ENCODE assay signal across 22 cellular contexts in genomic region chr21:16125274-16125673, GRCh38.
DNase-seq lines count a peak whose midpoint lies in the region; ATAC-seq and TF ChIP-seq lines count a peak whose summit lies in the region.
"Had no signal": no experiment of that assay in that cellular context is flagged by ENCODE, and none has a peak within 500 bp of the region (broad histone marks: within the 10 kb centered on the region; RNA-seq: fewer than 3 reads in every experiment).

No MANE protein-coding gene starts in this region.

- ATAC-seq in RWPE2 (ENCODE audit: low read depth): no peak
- ATAC-seq: left ventricle myocardium superior; stimulated activated memory B cell treated with anti-CD40 and anti-IgM and Interleukin-4, amounts not matched to agents 10 μg/mL and 1 μg/mL and 100 μg/mL, for 72 hours had no signal

- H3K36me3 Mint-ChIP-seq in activated T-cell treated with anti-CD3 and anti-CD28 coated beads, Interleukin-2, amount 50 U/mL, for 24 hours (ENCODE audit: low read depth): no peaks in the 10 kb centered on the region
- H3K36me3 Mint-ChIP-seq: activated naive CD8-positive, alpha-beta T cell treated with anti-CD3 and anti-CD28 coated beads for 36 hours; stimulated activated memory B cell treated with anti-CD40 and anti-IgM and Interleukin-4, amounts not matched to agents 10 μg/mL and 1 μg/mL and 100 μg/mL, for 72 hours had no signal

- no peaks in the 10 kb centered on the region for H3K27me3 Mint-ChIP-seq in activated T-cell treated with anti-CD3 and anti-CD28 coated beads, Interleukin-2, amount 50 U/mL, for 24 hours
- H3K27me3 Mint-ChIP-seq: activated naive CD8-positive, alpha-beta T cell treated with anti-CD3 and anti-CD28 coated beads for 36 hours; stimulated activated memory B cell treated with anti-CD40 and anti-IgM and Interleukin-4, amounts not matched to agents 10 μg/mL and 1 μg/mL and 100 μg/mL, for 72 hours had no signal

- H3K9me3 ChIP-seq in RWPE2 (ENCODE audit: severe bottlenecking) (no peaks in the 10 kb centered on the region), skeletal muscle satellite cell (replicated peaks; ENCODE audit: low read length) (no peaks in the 10 kb centered on the region)
- H3K9me3 ChIP-seq: BLaER1, SJSA1 had no signal

- H3K27ac ChIP-seq in RWPE2 (ENCODE audit: poor library complexity, severe bottlenecking): peak overlapping the region; percentile 84
- H3K27ac ChIP-seq: BLaER1, PC-9, SJSA1 had no signal

- H3K4me1 Mint-ChIP-seq in activated T-cell treated with anti-CD3 and anti-CD28 coated beads, Interleukin-2, amount 50 U/mL, for 24 hours (ENCODE audit: low read depth): no peaks in the 10 kb centered on the region
- H3K4me1 Mint-ChIP-seq: activated naive CD8-positive, alpha-beta T cell treated with anti-CD3 and anti-CD28 coated beads for 36 hours; stimulated activated memory B cell treated with anti-CD40 and anti-IgM and Interleukin-4, amounts not matched to agents 10 μg/mL and 1 μg/mL and 100 μg/mL, for 72 hours had no signal

- H3K4me1 ChIP-seq in RWPE2 (ENCODE audit: insufficient read depth, poor library complexity, severe bottlenecking) (peaks cover 19% of the 10 kb centered on the region), skeletal muscle satellite cell (ENCODE audit: control insufficient read depth, insufficient read depth, low read length) (peaks cover 17% of the 10 kb centered on the region)
- H3K4me1 ChIP-seq: BLaER1, SJSA1 had no signal

- H3K9ac ChIP-seq in skeletal muscle satellite cell (ENCODE audit: low read depth, low read length): peak overlapping the region; percentile 63
- H3K9ac ChIP-seq: BLaER1 had no signal

- no peak overlapping the region for H3K4me3 Mint-ChIP-seq in activated T-cell treated with anti-CD3 and anti-CD28 coated beads, Interleukin-2, amount 50 U/mL, for 24 hours
- H3K4me3 Mint-ChIP-seq: activated naive CD8-positive, alpha-beta T cell treated with anti-CD3 and anti-CD28 coated beads for 36 hours; stimulated activated memory B cell treated with anti-CD40 and anti-IgM and Interleukin-4, amounts not matched to agents 10 μg/mL and 1 μg/mL and 100 μg/mL, for 72 hours had no signal

- H3K36me3 ChIP-seq in RWPE2 (ENCODE audit: low read depth): no peaks in the 10 kb centered on the region
- no peaks in the 10 kb centered on the region for H3K36me3 ChIP-seq in skeletal muscle satellite cell (ENCODE audit: insufficient read depth, low read length)
- H3K36me3 ChIP-seq: BLaER1, SJSA1, tibial nerve had no signal

- no peak for TF ChIP-seq CTCF in RWPE2 (IDR thresholded peaks at IDR 0.05; ENCODE audit: poor library complexity, severe bottlenecking)

- no peaks in the 10 kb centered on the region for H3K27me3 ChIP-seq in RWPE2 (ENCODE audit: insufficient read depth, poor library complexity, severe bottlenecking)
- H3K27me3 ChIP-seq in skeletal muscle satellite cell (ENCODE audit: control insufficient read depth, insufficient read depth, low read length): no peaks in the 10 kb centered on the region
- H3K27me3 ChIP-seq: BLaER1, SJSA1, tibial nerve had no signal

- H3K4me3 ChIP-seq in RWPE2 (ENCODE audit: severe bottlenecking) (no peak overlapping the region), skeletal muscle satellite cell (ENCODE audit: low read length) (peak overlapping the region; percentile 44)
- H3K4me3 ChIP-seq: BLaER1, PC-9, SJSA1, tibial nerve had no signal

- peak overlapping the region; percentile 76 for H3K4me2 ChIP-seq in skeletal muscle satellite cell (ENCODE audit: low read length)
- H3K4me2 ChIP-seq: BLaER1, PC-9 had no signal

- H3K9me3 Mint-ChIP-seq in activated T-cell treated with anti-CD3 and anti-CD28 coated beads, Interleukin-2, amount 50 U/mL, for 24 hours: peaks cover 4% of the 10 kb centered on the region

- peak; percentile 52 for DNase-seq in EL
- DNase-seq in RWPE2 (ENCODE audit: low spot score): no peak
- DNase-seq in fibroblast of peridontal ligament (ENCODE audit: extremely low read depth): peak; percentile 39
- no peak for DNase-seq in NCI-H2029 (lab: John Stamatoyannopoulos, UW)
- DNase-seq in activated T-cell treated with anti-CD3 and anti-CD28 coated beads, Interleukin-2, amount 50 U/mL, for 24 hours: no peak
- no peak for DNase-seq in SKM-1 treated with dmso at 0.1 percent for 144 hours (lab: John Stamatoyannopoulos, UW; ENCODE audit: unreplicated experiment)
- DNase-seq in NCI-H2107 treated with DMSO at 0.1 percent for 48 hours (lab: John Stamatoyannopoulos, UW; ENCODE audit: unreplicated experiment): no peak
- DNase-seq: activated CD4-positive, CD25-positive, alpha-beta regulatory T cell treated with anti-CD3 and anti-CD28 coated beads, Interleukin-2, amount 50 U/mL, for 72 hours; activated naive CD8-positive, alpha-beta T cell treated with anti-CD3 and anti-CD28 coated beads for 36 hours; erythroblast; head of caudate nucleus; left ventricle myocardium superior; NCI-H1436; NCI-H82; PC-9; retina; T1000 had no signal

- H3K27ac Mint-ChIP-seq in activated T-cell treated with anti-CD3 and anti-CD28 coated beads, Interleukin-2, amount 50 U/mL, for 24 hours: no peak overlapping the region
- H3K27ac Mint-ChIP-seq: activated naive CD8-positive, alpha-beta T cell treated with anti-CD3 and anti-CD28 coated beads for 36 hours; stimulated activated memory B cell treated with anti-CD40 and anti-IgM and Interleukin-4, amounts not matched to agents 10 μg/mL and 1 μg/mL and 100 μg/mL, for 72 hours had no signal

Comparison
In these comparisons a context has a peak if more than half of its experiments do, and no peak if none do; other contexts are left out.
1. DNase-seq: peak in EL (single experiment) and fibroblast of peridontal ligament (single experiment); none in RWPE2 (single experiment), NCI-H2029 (single experiment), activated T-cell treated with anti-CD3 and anti-CD28 coated beads, Interleukin-2, amount 50 U/mL, for 24 hours (single experiment), SKM-1 treated with dmso at 0.1 percent for 144 hours (single experiment) and NCI-H2107 treated with DMSO at 0.1 percent for 48 hours (single experiment).